ENCODE assay signal across 8 cellular contexts in genomic region chr5:159209438-159210305, GRCh38. TPM values are rescaled to one million over a fixed set of nuclear protein-coding genes. Genes with fewer than 3 reads are reported as not detected.
A peak's percentile ranks its signal among the peaks of the same experiment; 100 is the strongest.
DNase-seq lines count a peak whose midpoint lies in the region; ATAC-seq lines count a peak whose summit lies in the region.

TSS of gene RNF145 (minus strand) at chr5:159209553. CDS start at chr5:159203617, 5,936 bp downstream.

- peaks cover 32 to 55% (median 38%) of the 10 kb centered on the region in 4 donors for H3K4me1 Mint-ChIP-seq in CD4-positive, alpha-beta memory T cell

- DNase-seq in CD4-positive, alpha-beta memory T cell, result peak; percentile 93 to 96 (median 94)
- DNase-seq in NK-92 (lab: John Stamatoyannopoulos, UW; ENCODE audit: unreplicated experiment), result peak; percentile 62
- DNase-seq in activated CD8-positive, alpha-beta memory T cell treated with anti-CD3 and anti-CD28 coated beads for 4 hours (ENCODE audit: low read depth in 2 of 2), result peak; percentile 92 to 97
- peak; percentile 94 to 95 for DNase-seq in stimulated activated CD8-positive, alpha-beta memory T cell treated with anti-CD3 and anti-CD28 coated beads, Interleukin-15, amount 100 ng/mL, for 4 hours (ENCODE audit: low read depth in 2 of 2)

- peak within 1 kb of the TSS; percentile 96 to 100 (median 98) for H3K27ac Mint-ChIP-seq in CD4-positive, alpha-beta memory T cell

- no peaks in the 10 kb centered on the region for H3K9me3 Mint-ChIP-seq in CD4-positive, alpha-beta memory T cell

- no peaks in the 10 kb centered on the region for H3K9me3 ChIP-seq in CD4-positive, alpha-beta memory T cell (ENCODE audit: control insufficient read depth in 1 of 2, low read length in 2 of 2)
- H3K9me3 ChIP-seq in endocrine pancreas (ENCODE audit: control insufficient read depth, low read length) (no peaks in the 10 kb centered on the region), mesodermal cell (ENCODE audit: control insufficient read depth, low read length) (no peaks in the 10 kb centered on the region)

- peak within 1 kb of the TSS; percentile 93 to 99 (median 96) for H3K4me3 Mint-ChIP-seq in CD4-positive, alpha-beta memory T cell

- POLR2A ChIA-PET in CD4-positive, alpha-beta memory T cell (lab: Charles Lee; ENCODE audit: partially characterized antibody), result interaction anchor here (1.5 to 3.7 kb wide), 7 partner anchors 23 to 799 kb away, joined by 6 to 29 read pairs (median 16); partner anchors contain the start of genes TTC1 and UBLCP1

- ATAC-seq in GM19452 (IDR thresholded peaks at IDR 0.05; ENCODE audit: unreplicated experiment) (peak; percentile 68), HG03575 (IDR thresholded peaks at IDR 0.05; ENCODE audit: extremely low read depth, insufficient number of reproducible peaks, low FRiP score, unreplicated experiment) (peak; percentile 40)

- intact Hi-C loops in CD4-positive, alpha-beta memory T cell (cut with micrococcal nuclease), result loop anchor here (1.0 to 5.0 kb wide), 5 partner anchors 33 to 1208 kb away; partner anchors contain the start of genes PWWP2A and SLU7

- H3K27me3 ChIP-seq in CD4-positive, alpha-beta memory T cell (ENCODE audit: insufficient read depth, low read length), result no peaks in the 10 kb centered on the region
- H3K27me3 ChIP-seq in endocrine pancreas (ENCODE audit: control insufficient read depth, insufficient read depth, low read length), result no peaks in the 10 kb centered on the region

- H3K4me1 ChIP-seq in CD4-positive, alpha-beta memory T cell (ENCODE audit: insufficient read depth, low read length), result peaks cover 33% of the 10 kb centered on the region
- H3K4me1 ChIP-seq in endocrine pancreas (ENCODE audit: control insufficient read depth, insufficient read depth, low read length), result peaks cover 28% of the 10 kb centered on the region
- peaks cover 20% of the 10 kb centered on the region for H3K4me1 ChIP-seq in mesodermal cell (ENCODE audit: control insufficient read depth, insufficient read depth, low read length, poor library complexity, severe bottlenecking)

- peak within 1 kb of the TSS; percentile 99 for H3K9ac ChIP-seq in endocrine pancreas (ENCODE audit: control insufficient read depth, insufficient read depth, low read length)

- peaks cover 0 to 23% of the 10 kb centered on the region in 2 donors for H3K36me3 Mint-ChIP-seq in CD4-positive, alpha-beta memory T cell

- H3K36me3 ChIP-seq in CD4-positive, alpha-beta memory T cell (ENCODE audit: insufficient read depth, low read length), result no peaks in the 10 kb centered on the region
- H3K36me3 ChIP-seq in endocrine pancreas (ENCODE audit: control insufficient read depth, insufficient read depth, low read length) (no peaks in the 10 kb centered on the region), mesodermal cell (ENCODE audit: control insufficient read depth, insufficient read depth, low read length) (no peaks in the 10 kb centered on the region)

- peak within 1 kb of the TSS; percentile 82 to 85 for H3K4me3 ChIP-seq in CD4-positive, alpha-beta memory T cell (ENCODE audit: low read length in 2 of 2)
- H3K4me3 ChIP-seq in endocrine pancreas (ENCODE audit: control insufficient read depth, insufficient read depth, low read length) (peak within 1 kb of the TSS; percentile 87), mesodermal cell (ENCODE audit: extremely low read depth, insufficient read depth, low read length, poor library complexity, severe bottlenecking) (peak within 1 kb of the TSS; percentile 89)

- 4 to 6% methylated on average over 49 to 63 of the region's 67 CpGs for WGBS in mesodermal cell (ENCODE audit: insufficient coverage in 2 of 2), 2 experiments

- CTCF ChIA-PET in CD4-positive, alpha-beta memory T cell (lab: Charles Lee; ENCODE audit: partially characterized antibody), result interaction anchor here (3.0 to 4.9 kb wide), 2 partner anchors 11 to 53 kb away, joined by 20 to 45 read pairs; no protein-coding TSS in a partner anchor

- H3K27me3 Mint-ChIP-seq in CD4-positive, alpha-beta memory T cell, result peaks cover 0 to 1% of the 10 kb centered on the region in 2 donors

- peak within 1 kb of the TSS; percentile 87 for H3K27ac ChIP-seq in CD4-positive, alpha-beta memory T cell (ENCODE audit: low read depth, low read length)
- H3K27ac ChIP-seq in mesodermal cell (ENCODE audit: low read depth, low read length, severe bottlenecking), result peak within 1 kb of the TSS; percentile 92

RNA-seq across cellular contexts. Expression of gene RNF145, which starts in this region (rescaled TPM):
- total RNA-seq in CD4-positive, alpha-beta memory T cell, result 10 to 100 TPM; 62.4 to 67.8 TPM
- polyA plus RNA-seq in CD4-positive, alpha-beta memory T cell, result 10 to 100 TPM; 13.1 to 16.9 TPM
- 73.5 TPM for polyA plus RNA-seq in mesodermal cell (2013, experiment 1 of 2)
- 68.3 TPM for polyA plus RNA-seq in mesodermal cell (2013, experiment 2 of 2)

Comparison
In these comparisons a context has a peak if more than half of its experiments do, and no peak if none do; other contexts are left out.
1. Peak in every context shown above with its lines: DNase-seq, ATAC-seq, H3K4me3 ChIP-seq and H3K27ac ChIP-seq.